10 cellular contexts compared by ENCODE assay signal in genomic region chrX:130085551-130085986, GRCh38. TPM values are rescaled to one million over a fixed set of nuclear protein-coding genes. Genes with fewer than 3 reads are reported as not detected.
DNase-seq lines count a peak whose midpoint lies in the region; ATAC-seq and TF ChIP-seq lines count a peak whose summit lies in the region.
"Had no signal": no experiment of that assay in that cellular context is flagged by ENCODE, and none has a peak within 500 bp of the region (broad histone marks: within the 10 kb centered on the region; RNA-seq: fewer than 3 reads in every experiment).

No MANE protein-coding gene starts in this region.

- DNase-seq in CD4-positive, alpha-beta T cell = no peak
- DNase-seq in HL-60 (ENCODE audit: low read depth in 1 of 2, low spot score in 1 of 2) (peak in 1 of 2 experiments; percentile 43), ascending aorta (ENCODE audit: low spot score in 2 of 2) (no peak), HEK293T (ENCODE audit: extremely low spot score) (no peak)
- DNase-seq in naive thymus-derived CD8-positive, alpha-beta T cell = no peak
- no peak for DNase-seq in stimulated activated CD4-positive, alpha-beta T cell treated with anti-CD3 and anti-CD28 coated beads, Interleukin-2, amount 100 ng/mL, for 24 hours
- DNase-seq: hippocampal formation had no signal

- ATAC-seq in CD4-positive, alpha-beta T cell (ENCODE audit: poor library complexity) = no peak
- ATAC-seq in naive thymus-derived CD8-positive, alpha-beta T cell = no peak
- ATAC-seq in GM19452 (IDR thresholded peaks at IDR 0.05; ENCODE audit: unreplicated experiment) = no peak
- no peak for ATAC-seq in HG02970 (IDR thresholded peaks at IDR 0.05; ENCODE audit: low FRiP score, unreplicated experiment)

- TF ChIP-seq CTCF in CD4-positive, alpha-beta T cell (IDR thresholded peaks at IDR 0.05) = no peak
- TF ChIP-seq CTCF in HL-60 (IDR thresholded peaks at IDR 0.05; ENCODE audit: insufficient read depth, low read length) (no peak), ascending aorta (IDR thresholded peaks at IDR 0.05) (no peak)

- H3K9me3 ChIP-seq in CD4-positive, alpha-beta T cell (ENCODE audit: control insufficient read depth, low read length) = no peaks in the 10 kb centered on the region
- H3K9me3 ChIP-seq in ascending aorta = no peaks in the 10 kb centered on the region
- H3K9me3 ChIP-seq: breast epithelium had no signal

- CTCF ChIA-PET in CD4-positive, alpha-beta T cell (lab: Charles Lee) = interaction anchor here (3.5 kb wide), 1 partner anchor 35 kb away, joined by 19 read pairs; no protein-coding TSS in a partner anchor
- CTCF ChIA-PET in HEK293T (lab: Yijun Ruan, JAX) = interaction anchor here (1.2 kb wide), 1 partner anchor 9 kb away, joined by 3 read pairs; no protein-coding TSS in a partner anchor

- H3K4me3 Mint-ChIP-seq in CD4-positive, alpha-beta T cell = peak overlapping the region; percentile 92
- H3K4me3 Mint-ChIP-seq in naive thymus-derived CD8-positive, alpha-beta T cell = peak overlapping the region; percentile 82 to 94 (median 88)

- H3K36me3 ChIP-seq in ascending aorta = no peaks in the 10 kb centered on the region
- H3K36me3 ChIP-seq: breast epithelium had no signal

- H3K9me3 Mint-ChIP-seq in CD4-positive, alpha-beta T cell = no peaks in the 10 kb centered on the region
- no peaks in the 10 kb centered on the region for H3K9me3 Mint-ChIP-seq in naive thymus-derived CD8-positive, alpha-beta T cell

- H3K4me1 Mint-ChIP-seq in CD4-positive, alpha-beta T cell (ENCODE audit: low read depth) = peaks cover 59% of the 10 kb centered on the region
- H3K4me1 Mint-ChIP-seq in naive thymus-derived CD8-positive, alpha-beta T cell = peaks cover 16 to 92% (median 53%) of the 10 kb centered on the region in 4 donors

- POLR2A ChIA-PET in CD4-positive, alpha-beta T cell (lab: Charles Lee) = interaction anchor here (0.5 to 3.2 kb wide), 5 partner anchors 12 to 73 kb away, joined by 3 to 13 read pairs (median 7); partner anchors contain the start of gene ELF4
- POLR2A ChIA-PET in naive thymus-derived CD8-positive, alpha-beta T cell (lab: Charles Lee) = interaction anchor here (0.6 to 4.4 kb wide), 7 partner anchors 10 to 179 kb away, joined by 3 to 16 read pairs (median 6); partner anchors contain the start of genes AIFM1 and ELF4
- POLR2A ChIA-PET in HEK293T (lab: Yijun Ruan, JAX) = no interaction called here

- no peaks in the 10 kb centered on the region for H3K36me3 Mint-ChIP-seq in CD4-positive, alpha-beta T cell (ENCODE audit: low read depth)
- no peaks in the 10 kb centered on the region for H3K36me3 Mint-ChIP-seq in naive thymus-derived CD8-positive, alpha-beta T cell

- H3K4me3 ChIP-seq in HL-60 (replicated peaks; ENCODE audit: insufficient read depth, low read length) = peak overlapping the region; percentile 27
- H3K4me3 ChIP-seq in ascending aorta = no peak overlapping the region
- H3K4me3 ChIP-seq: breast epithelium had no signal

- H3K27me3 ChIP-seq in CD4-positive, alpha-beta T cell (ENCODE audit: control insufficient read depth, insufficient read depth, low read length) = no peaks in the 10 kb centered on the region
- no peaks in the 10 kb centered on the region for H3K27me3 ChIP-seq in HL-60 (ENCODE audit: insufficient read depth, poor library complexity, severe bottlenecking)
- no peaks in the 10 kb centered on the region for H3K27me3 ChIP-seq in ascending aorta

- H3K27me3 Mint-ChIP-seq in CD4-positive, alpha-beta T cell = no peaks in the 10 kb centered on the region
- H3K27me3 Mint-ChIP-seq in naive thymus-derived CD8-positive, alpha-beta T cell = no peaks in the 10 kb centered on the region

- peaks cover 0 to 6% of the 10 kb centered on the region in 2 donors for H3K4me1 ChIP-seq in ascending aorta
- H3K4me1 ChIP-seq: breast epithelium had no signal

- intact Hi-C loops in CD4-positive, alpha-beta T cell (cut with DNase I, micrococcal nuclease) = loop anchor here in 1 of 2 experiments (5.0 kb wide), 1 partner anchor 87 kb away; the partner anchor contains the start of gene RAB33A
- intact Hi-C loops in ascending aorta (cut with DNase I) = no loop called here

- H3K27ac Mint-ChIP-seq in CD4-positive, alpha-beta T cell = peak overlapping the region; percentile 93
- peak overlapping the region; percentile 19 to 97 (median 92) for H3K27ac Mint-ChIP-seq in naive thymus-derived CD8-positive, alpha-beta T cell

- peak overlapping the region; percentile 76 for H3K27ac ChIP-seq in CD4-positive, alpha-beta T cell (ENCODE audit: low read depth, low read length)
- H3K27ac ChIP-seq in HL-60 (replicated peaks) (peak overlapping the region; percentile 91), ascending aorta (peak overlapping the region; percentile 5 to 11)

TF ChIP-seq in HEK293T, 16 proteins besides CTCF, POLR2A, EP300 and RAD21:
- TF ChIP-seq PKNOX1 (IDR thresholded peaks at IDR 0.05) = no peak
- no peak for TF ChIP-seq FOXA1 (IDR thresholded peaks at IDR 0.05)
- no peak for TF ChIP-seq BHLHE40 (IDR thresholded peaks at IDR 0.05; ENCODE audit: borderline replicate concordance)
- no peak for TF ChIP-seq FOXM1 (IDR thresholded peaks at IDR 0.05; ENCODE audit: borderline replicate concordance)

RNA-seq across cellular contexts. Expression of gene ELF4, which starts 24.7 kb away (rescaled TPM):
- total RNA-seq in CD4-positive, alpha-beta T cell = 10 to 100 TPM; 17.3 to 17.4 TPM
- 25.7 TPM for total RNA-seq in ascending aorta
- 10 to 100 TPM; 17.9 to 18.2 TPM for total RNA-seq in naive thymus-derived CD8-positive, alpha-beta T cell
- 10 to 100 TPM in 1 of 3 donors, 1 to 10 TPM in 2; 7.7 to 10.9 (median 9.2) TPM for polyA plus RNA-seq in naive thymus-derived CD8-positive, alpha-beta T cell

Comparison
In these comparisons a context has a peak if more than half of its experiments do, and no peak if none do; other contexts are left out.
1. H3K27ac ChIP-seq: peak in every context shown above with its lines; median percentile 91 in HL-60; 76 in CD4-positive, alpha-beta T cell; 8 in ascending aorta.